In the genomic region with DNA sequence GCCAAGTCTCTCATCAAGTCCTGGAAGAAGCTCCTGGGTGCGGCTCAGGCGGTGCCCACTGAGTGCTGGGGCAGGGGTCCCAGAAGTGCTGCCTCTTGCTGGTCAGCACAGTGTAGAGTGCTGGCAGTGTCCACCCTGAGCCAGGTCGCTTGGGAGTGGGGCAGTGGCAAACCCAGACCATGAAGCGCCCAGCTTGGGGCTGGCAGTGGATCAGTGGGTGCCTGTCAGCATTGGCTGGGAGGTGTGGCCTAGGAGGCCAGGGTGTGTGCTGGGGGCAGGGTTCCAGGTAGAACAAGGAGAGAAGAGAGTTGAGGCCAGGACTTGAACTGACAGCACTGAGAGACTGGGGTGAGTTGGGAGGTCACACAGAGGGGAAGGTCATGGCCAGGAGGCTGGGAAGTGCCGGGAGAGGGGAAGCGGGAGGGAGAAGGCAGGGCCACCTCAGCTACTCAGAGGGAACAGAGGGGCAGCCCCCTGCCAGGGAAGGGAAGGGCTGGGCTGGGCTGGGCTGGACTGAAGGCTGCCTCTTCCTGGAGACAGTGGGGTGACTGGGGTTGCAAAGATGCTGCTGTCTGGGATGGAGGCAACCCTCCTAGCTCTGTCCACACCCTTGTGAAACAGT, we compare ENCODE assay signal across 22 cellular contexts. TPM values are rescaled to one million over a fixed set of nuclear protein-coding genes. Genes with fewer than 3 reads are reported as not detected.
DNase-seq lines count a peak whose midpoint lies in the region; ATAC-seq and TF ChIP-seq lines count a peak whose summit lies in the region.
"Had no signal": no experiment of that assay in that cellular context is flagged by ENCODE, and none has a peak within 500 bp of the region (broad histone marks: within the 10 kb centered on the region; RNA-seq: fewer than 3 reads in every experiment).

No MANE protein-coding gene starts in this region.

- peak overlapping the region; percentile 83 for H3K4me2 ChIP-seq in Loucy (ENCODE audit: low read depth, low read length, poor library complexity, severe bottlenecking)
- H3K4me2 ChIP-seq: GM23338 had no signal

- H3K36me3 Mint-ChIP-seq in activated naive CD4-positive, alpha-beta T cell treated with anti-CD3 and anti-CD28 coated beads, Interleukin-2, amount 10 ng/mL, durations not matched to agents 7 days and 5 days = peaks cover under 1% of the 10 kb centered on the region
- peaks cover under 1% of the 10 kb centered on the region for H3K36me3 Mint-ChIP-seq in activated T-helper 2 cell treated with anti-CD3 and anti-CD28 coated beads, Interferon-gamma antibody, Interleukin-2, Interleukin-4, amounts not matched to agents 10 μg/mL and 5 μg/mL and 100 μg/mL, durations not matched to agents 14 hours and 24 hours and 36 hours (ENCODE audit: low read depth)
- H3K36me3 Mint-ChIP-seq in stimulated activated effector memory CD8-positive, alpha-beta T cell treated with anti-CD3 and anti-CD28 coated beads, Interleukin-12 subunit alpha, Interleukin-12 subunit beta, amount 100 ng/mL, for 72 hours = peaks cover 71% of the 10 kb centered on the region
- H3K36me3 Mint-ChIP-seq in mesothelial cell of epicardium = no peaks in the 10 kb centered on the region

- ATAC-seq in stimulated activated effector memory CD8-positive, alpha-beta T cell treated with anti-CD3 and anti-CD28 coated beads, Interleukin-12 subunit alpha, Interleukin-12 subunit beta, amount 100 ng/mL, for 72 hours = no peak
- no peak for ATAC-seq in HG03521 (IDR thresholded peaks at IDR 0.05; ENCODE audit: unreplicated experiment)
- ATAC-seq: foreskin keratinocyte, GM23338, sciatic nerve had no signal

- TF ChIP-seq CTCF in Loucy (conservative IDR thresholded peaks at IDR 0.05; ENCODE audit: low read length) (no peak), mesothelial cell of epicardium (IDR thresholded peaks at IDR 0.05; ENCODE audit: unreplicated experiment) (no peak)

- no peak for DNase-seq in activated naive CD4-positive, alpha-beta T cell treated with anti-CD3 and anti-CD28 coated beads, Interleukin-2, amount 10 ng/mL, durations not matched to agents 7 days and 5 days
- DNase-seq in activated naive CD4-positive, alpha-beta T cell treated with Interleukin-2 at 50 U/mL for 16 hours = no peak
- no peak for DNase-seq in activated T-helper 2 cell treated with anti-CD3 and anti-CD28 coated beads, Interferon-gamma antibody, Interleukin-2, Interleukin-4, amounts not matched to agents 10 μg/mL and 5 μg/mL and 100 μg/mL, durations not matched to agents 14 hours and 24 hours and 36 hours (ENCODE audit: low spot score)
- DNase-seq in stimulated activated effector memory CD8-positive, alpha-beta T cell treated with anti-CD3 and anti-CD28 coated beads, Interleukin-12 subunit alpha, Interleukin-12 subunit beta, amount 100 ng/mL, for 72 hours (ENCODE audit: low spot score in 2 of 2) = no peak
- no peak for DNase-seq in stimulated activated CD4-positive, alpha-beta T cell treated with anti-CD3 and anti-CD28 coated beads, Interleukin-2, amount 100 ng/mL, for 24 hours
- no peak for DNase-seq in mesothelial cell of epicardium (ENCODE audit: low spot score in 2 of 2, unreplicated experiment in 2 of 2)
- DNase-seq: activated T-cell treated with anti-CD3 and anti-CD28 coated beads, Interleukin-2, amount 50 U/mL, for 1 hour; dermis blood vessel endothelial cell; foreskin keratinocyte; kidney glomerular epithelial cell; NCI-H1048; NCI-H2081 treated with DMSO at 0.1 percent for 48 hours; OCI-M1; SJCRH30; T1000 had no signal

- H3K27me3 ChIP-seq in Loucy (ENCODE audit: insufficient read depth, low read length, poor library complexity, severe bottlenecking) = no peaks in the 10 kb centered on the region
- H3K27me3 ChIP-seq: foreskin keratinocyte, SJCRH30 had no signal

- H3K9me3 ChIP-seq in Loucy (ENCODE audit: insufficient read depth, low read depth, low read length) = no peaks in the 10 kb centered on the region
- H3K9me3 ChIP-seq: SJCRH30 had no signal

- H3K9ac ChIP-seq in Loucy (ENCODE audit: low read depth, low read length, poor library complexity, severe bottlenecking) = peak overlapping the region; percentile 20

- CTCF ChIA-PET in activated naive CD4-positive, alpha-beta T cell treated with anti-CD3 and anti-CD28 coated beads, Interleukin-2, amount 10 ng/mL, durations not matched to agents 7 days and 5 days (lab: Charles Lee) = no interaction called here

- no peaks in the 10 kb centered on the region for H3K9me3 Mint-ChIP-seq in activated naive CD4-positive, alpha-beta T cell treated with anti-CD3 and anti-CD28 coated beads, Interleukin-2, amount 10 ng/mL, durations not matched to agents 7 days and 5 days
- H3K9me3 Mint-ChIP-seq in activated T-helper 2 cell treated with anti-CD3 and anti-CD28 coated beads, Interferon-gamma antibody, Interleukin-2, Interleukin-4, amounts not matched to agents 10 μg/mL and 5 μg/mL and 100 μg/mL, durations not matched to agents 14 hours and 24 hours and 36 hours = no peaks in the 10 kb centered on the region
- no peaks in the 10 kb centered on the region for H3K9me3 Mint-ChIP-seq in stimulated activated effector memory CD8-positive, alpha-beta T cell treated with anti-CD3 and anti-CD28 coated beads, Interleukin-12 subunit alpha, Interleukin-12 subunit beta, amount 100 ng/mL, for 72 hours
- no peaks in the 10 kb centered on the region for H3K9me3 Mint-ChIP-seq in mesothelial cell of epicardium
- H3K9me3 Mint-ChIP-seq: GM23338 had no signal

- no peaks in the 10 kb centered on the region for H3K27me3 Mint-ChIP-seq in activated naive CD4-positive, alpha-beta T cell treated with anti-CD3 and anti-CD28 coated beads, Interleukin-2, amount 10 ng/mL, durations not matched to agents 7 days and 5 days
- no peaks in the 10 kb centered on the region for H3K27me3 Mint-ChIP-seq in activated T-helper 2 cell treated with anti-CD3 and anti-CD28 coated beads, Interferon-gamma antibody, Interleukin-2, Interleukin-4, amounts not matched to agents 10 μg/mL and 5 μg/mL and 100 μg/mL, durations not matched to agents 14 hours and 24 hours and 36 hours (ENCODE audit: low read depth)
- no peaks in the 10 kb centered on the region for H3K27me3 Mint-ChIP-seq in mesothelial cell of epicardium (ENCODE audit: low read depth)

- H3K4me3 ChIP-seq in Loucy (ENCODE audit: low read length, poor library complexity, severe bottlenecking) = no peak overlapping the region
- H3K4me3 ChIP-seq: GM23338, SJCRH30 had no signal

- H3K4me1 Mint-ChIP-seq in activated naive CD4-positive, alpha-beta T cell treated with anti-CD3 and anti-CD28 coated beads, Interleukin-2, amount 10 ng/mL, durations not matched to agents 7 days and 5 days = peaks cover 57% of the 10 kb centered on the region
- H3K4me1 Mint-ChIP-seq in activated T-helper 2 cell treated with anti-CD3 and anti-CD28 coated beads, Interferon-gamma antibody, Interleukin-2, Interleukin-4, amounts not matched to agents 10 μg/mL and 5 μg/mL and 100 μg/mL, durations not matched to agents 14 hours and 24 hours and 36 hours (ENCODE audit: low read depth) = peaks cover 42% of the 10 kb centered on the region
- H3K4me1 Mint-ChIP-seq in stimulated activated effector memory CD8-positive, alpha-beta T cell treated with anti-CD3 and anti-CD28 coated beads, Interleukin-12 subunit alpha, Interleukin-12 subunit beta, amount 100 ng/mL, for 72 hours = peaks cover 61% of the 10 kb centered on the region
- peaks cover 20% of the 10 kb centered on the region for H3K4me1 Mint-ChIP-seq in mesothelial cell of epicardium

- H3F3A ChIP-seq in Loucy (ENCODE audit: low read depth) = no peaks in the 10 kb centered on the region

- H3K79me2 ChIP-seq in Loucy (ENCODE audit: insufficient read depth, low read length) = peaks cover 15% of the 10 kb centered on the region; the same call in 1 of the 2 replicates

- no peaks in the 10 kb centered on the region for H3K36me3 ChIP-seq in Loucy (ENCODE audit: insufficient read depth, low read length)
- H3K36me3 ChIP-seq: SJCRH30 had no signal

- H4K20me1 ChIP-seq in Loucy (ENCODE audit: insufficient read depth, low read length, poor library complexity, severe bottlenecking) = no peaks in the 10 kb centered on the region

- H3K4me3 Mint-ChIP-seq in activated naive CD4-positive, alpha-beta T cell treated with anti-CD3 and anti-CD28 coated beads, Interleukin-2, amount 10 ng/mL, durations not matched to agents 7 days and 5 days = peak overlapping the region; percentile 12
- peak overlapping the region; percentile 34 for H3K4me3 Mint-ChIP-seq in activated T-helper 2 cell treated with anti-CD3 and anti-CD28 coated beads, Interferon-gamma antibody, Interleukin-2, Interleukin-4, amounts not matched to agents 10 μg/mL and 5 μg/mL and 100 μg/mL, durations not matched to agents 14 hours and 24 hours and 36 hours (ENCODE audit: low read depth)
- H3K4me3 Mint-ChIP-seq in stimulated activated effector memory CD8-positive, alpha-beta T cell treated with anti-CD3 and anti-CD28 coated beads, Interleukin-12 subunit alpha, Interleukin-12 subunit beta, amount 100 ng/mL, for 72 hours = no peak overlapping the region
- no peak overlapping the region for H3K4me3 Mint-ChIP-seq in mesothelial cell of epicardium
- H3K4me3 Mint-ChIP-seq: GM23338 had no signal

- H3K9me2 ChIP-seq in Loucy (replicated peaks; ENCODE audit: low read depth, low read length) = no peaks in the 10 kb centered on the region

- peaks cover 60% of the 10 kb centered on the region for H3K4me1 ChIP-seq in Loucy (ENCODE audit: insufficient read depth, low read length, poor library complexity, severe bottlenecking)

- H2AFZ ChIP-seq in Loucy (ENCODE audit: low read length) = no peak overlapping the region
- H2AFZ ChIP-seq: GM23338 had no signal

- H3K27ac Mint-ChIP-seq in activated naive CD4-positive, alpha-beta T cell treated with anti-CD3 and anti-CD28 coated beads, Interleukin-2, amount 10 ng/mL, durations not matched to agents 7 days and 5 days = peak overlapping the region; percentile 72
- H3K27ac Mint-ChIP-seq in activated T-helper 2 cell treated with anti-CD3 and anti-CD28 coated beads, Interferon-gamma antibody, Interleukin-2, Interleukin-4, amounts not matched to agents 10 μg/mL and 5 μg/mL and 100 μg/mL, durations not matched to agents 14 hours and 24 hours and 36 hours = peak overlapping the region; percentile 51
- H3K27ac Mint-ChIP-seq in stimulated activated effector memory CD8-positive, alpha-beta T cell treated with anti-CD3 and anti-CD28 coated beads, Interleukin-12 subunit alpha, Interleukin-12 subunit beta, amount 100 ng/mL, for 72 hours = peak overlapping the region; percentile 79
- H3K27ac Mint-ChIP-seq in mesothelial cell of epicardium = no peak overlapping the region
- H3K27ac Mint-ChIP-seq: GM23338 had no signal

- intact Hi-C loops in activated T-helper 2 cell treated with anti-CD3 and anti-CD28 coated beads, Interferon-gamma antibody, Interleukin-2, Interleukin-4, amounts not matched to agents 10 μg/mL and 5 μg/mL and 100 μg/mL, durations not matched to agents 14 hours and 24 hours and 36 hours (cut with micrococcal nuclease) = loop anchor here (1.0 to 10.0 kb wide), 2 partner anchors 10 to 432 kb away; no protein-coding TSS in a partner anchor

RNA-seq across cellular contexts. Expression of a gene that starts 4.1 kb away (rescaled TPM):
- total RNA-seq in activated T-helper 2 cell treated with anti-CD3 and anti-CD28 coated beads, Interferon-gamma antibody, Interleukin-2, Interleukin-4, amounts not matched to agents 10 μg/mL and 5 μg/mL and 100 μg/mL, durations not matched to agents 14 hours and 24 hours and 36 hours = 49.0 and 49.9 TPM in 2 replicates
- 77.9 to 81.3 TPM (median 81.2 TPM) in 3 replicates for total RNA-seq in mesothelial cell of epicardium

RNA-seq across cellular contexts. Expression of a gene that starts 12.2 kb away (rescaled TPM):
- total RNA-seq in activated T-helper 2 cell treated with anti-CD3 and anti-CD28 coated beads, Interferon-gamma antibody, Interleukin-2, Interleukin-4, amounts not matched to agents 10 μg/mL and 5 μg/mL and 100 μg/mL, durations not matched to agents 14 hours and 24 hours and 36 hours = 42.0 and 43.3 TPM in 2 replicates
- 7.0 to 8.1 TPM (median 7.9 TPM) in 3 replicates for total RNA-seq in mesothelial cell of epicardium

RNA-seq across cellular contexts. Expression of a gene that starts 12.8 kb away (rescaled TPM):
- total RNA-seq in activated T-helper 2 cell treated with anti-CD3 and anti-CD28 coated beads, Interferon-gamma antibody, Interleukin-2, Interleukin-4, amounts not matched to agents 10 μg/mL and 5 μg/mL and 100 μg/mL, durations not matched to agents 14 hours and 24 hours and 36 hours = 0.32 and 0.41 TPM in 2 replicates
- total RNA-seq in mesothelial cell of epicardium = 2.2 to 2.6 TPM (median 2.5 TPM) in 3 replicates

RNA-seq across cellular contexts. Expression of a gene that starts 17.1 kb away (rescaled TPM):
- total RNA-seq in activated T-helper 2 cell treated with anti-CD3 and anti-CD28 coated beads, Interferon-gamma antibody, Interleukin-2, Interleukin-4, amounts not matched to agents 10 μg/mL and 5 μg/mL and 100 μg/mL, durations not matched to agents 14 hours and 24 hours and 36 hours = 0.21 and 0.25 TPM in 2 replicates
- 0.36 TPM in 1 of 3 replicates, not detected in the others for total RNA-seq in mesothelial cell of epicardium
- total RNA-seq: Daoy, dermis blood vessel endothelial cell, foreskin keratinocyte, GM23338, sciatic nerve, SJCRH30, ureter had no signal

RNA-seq across cellular contexts. Expression of a gene that starts 17.7 kb away (rescaled TPM):
- 1.0 and 1.1 TPM in 2 replicates for total RNA-seq in activated T-helper 2 cell treated with anti-CD3 and anti-CD28 coated beads, Interferon-gamma antibody, Interleukin-2, Interleukin-4, amounts not matched to agents 10 μg/mL and 5 μg/mL and 100 μg/mL, durations not matched to agents 14 hours and 24 hours and 36 hours
- 0.23 to 0.34 TPM in 2 of 3 replicates, not detected in the other for total RNA-seq in mesothelial cell of epicardium
- total RNA-seq: Daoy, foreskin keratinocyte, mononuclear cell had no signal

Comparison
In these comparisons a context has a peak if more than half of its experiments do, and no peak if none do; other contexts are left out.
1. H3K4me3 Mint-ChIP-seq: peak in activated naive CD4-positive, alpha-beta T cell treated with anti-CD3 and anti-CD28 coated beads, Interleukin-2, amount 10 ng/mL, durations not matched to agents 7 days and 5 days (single experiment) and activated T-helper 2 cell treated with anti-CD3 and anti-CD28 coated beads, Interferon-gamma antibody, Interleukin-2, Interleukin-4, amounts not matched to agents 10 μg/mL and 5 μg/mL and 100 μg/mL, durations not matched to agents 14 hours and 24 hours and 36 hours (single experiment); none in stimulated activated effector memory CD8-positive, alpha-beta T cell treated with anti-CD3 and anti-CD28 coated beads, Interleukin-12 subunit alpha, Interleukin-12 subunit beta, amount 100 ng/mL, for 72 hours (single experiment) and mesothelial cell of epicardium (single experiment).